ENCODE assay signal across 18 cellular contexts in genomic region chr1:32946413-32946812, GRCh38. TPM values are rescaled to one million over a fixed set of nuclear protein-coding genes. Genes with fewer than 3 reads are reported as not detected.
A peak's percentile ranks its signal among the peaks of the same experiment; 100 is the strongest.
DNase-seq lines count a peak whose midpoint lies in the region; ATAC-seq and TF ChIP-seq lines count a peak whose summit lies in the region.
"Had no signal": no experiment of that assay in that cellular context is flagged by ENCODE, and none has a peak within 500 bp of the region (broad histone marks: within the 10 kb centered on the region; RNA-seq: fewer than 3 reads in every experiment).

No MANE protein-coding gene starts in this region.

- TF ChIP-seq CTCF in natural killer cell (IDR thresholded peaks at IDR 0.05) (no peak), brain (conservative IDR thresholded peaks at IDR 0.05) (no peak), uterus (IDR thresholded peaks at IDR 0.05) (no peak)

- no peaks in the 10 kb centered on the region for H3K27me3 ChIP-seq in aorta (ENCODE audit: control insufficient read depth in 1 of 2, insufficient read depth in 2 of 2, low read length in 1 of 2)
- H3K27me3 ChIP-seq in uterus = no peaks in the 10 kb centered on the region
- H3K27me3 ChIP-seq: BLaER1 treated with 17β-estradiol and CSF1 and Interleukin-3, amounts not matched to agents 10 nM and 100 nM; Peyer's patch; SJSA1 had no signal

- H3K27ac ChIP-seq in aorta (ENCODE audit: low read depth in 1 of 2, low read length in 2 of 2) (peak overlapping the region; percentile 76 to 89), uterus (no peak overlapping the region)
- H3K27ac ChIP-seq: BLaER1 treated with 17β-estradiol and CSF1 and Interleukin-3, amounts not matched to agents 10 nM and 100 nM; Peyer's patch; SJSA1 had no signal

- H3K36me3 ChIP-seq in aorta (ENCODE audit: control insufficient read depth in 1 of 2, insufficient read depth in 2 of 2, low read length in 1 of 2) (peaks cover 3 to 4% of the 10 kb centered on the region in 2 donors), uterus (no peaks in the 10 kb centered on the region)

- no peak for DNase-seq in natural killer cell treated with Interleukin-12 subunit alpha and Interleukin-12 subunit beta and Interleukin-15 and Interleukin-18, amount 100 ng/mL, for 72 hours (ENCODE audit: low spot score)
- no peak for DNase-seq in natural killer cell
- DNase-seq in left lobe of liver (ENCODE audit: low spot score) = no peak
- no peak for DNase-seq in aorta
- no peak for DNase-seq in ACHN
- no peak for DNase-seq in uterus
- DNase-seq in stimulated activated CD4-positive, alpha-beta T cell treated with anti-CD3 and anti-CD28 coated beads, Interleukin-2, amount 100 ng/mL, for 48 hours = no peak
- DNase-seq: CD8-positive, alpha-beta memory T cell; GOT3; KG1; NCI-H1048; NCI-H1436; NCI-H1930; NCI-H526 treated with DMSO at 0.1 percent for 48 hours; Peyer's patch had no signal

- H3K4me1 ChIP-seq in aorta (ENCODE audit: control insufficient read depth in 1 of 2, insufficient read depth in 2 of 2, low read length in 2 of 2) = peaks cover 6 to 10% of the 10 kb centered on the region in 2 donors
- peaks cover 5 to 9% of the 10 kb centered on the region in 2 donors for H3K4me1 ChIP-seq in uterus

- WGBS in aorta, 2 donors = 3 to 4% methylated on average over 2 of the region's 2 CpGs

- H3K4me1 Mint-ChIP-seq in natural killer cell treated with Interleukin-12 subunit alpha and Interleukin-12 subunit beta and Interleukin-15 and Interleukin-18, amount 100 ng/mL, for 72 hours (ENCODE audit: low read depth in 2 of 2) = peaks cover 23 to 44% of the 10 kb centered on the region in 2 donors
- peaks cover 9 to 15% of the 10 kb centered on the region in 2 donors for H3K4me1 Mint-ChIP-seq in natural killer cell
- peaks cover 30% of the 10 kb centered on the region for H3K4me1 Mint-ChIP-seq in brain

- H3K4me3 ChIP-seq in aorta (ENCODE audit: low read length in 2 of 2) = no peak overlapping the region
- H3K4me3 ChIP-seq in uterus = no peak overlapping the region
- H3K4me3 ChIP-seq: BLaER1 treated with 17β-estradiol and CSF1 and Interleukin-3, amounts not matched to agents 10 nM and 100 nM; Peyer's patch; SJSA1 had no signal

- in situ Hi-C loops in ACHN (cut with HindIII; ENCODE audit: low pct_ligation_motif_present, low pct_unique_long_range_greater_than_20kb, low sequenced_read_pairs) = no loop called here

- H3K4me3 Mint-ChIP-seq in natural killer cell treated with Interleukin-12 subunit alpha and Interleukin-12 subunit beta and Interleukin-15 and Interleukin-18, amount 100 ng/mL, for 72 hours = no peak overlapping the region
- no peak overlapping the region for H3K4me3 Mint-ChIP-seq in natural killer cell
- no peak overlapping the region for H3K4me3 Mint-ChIP-seq in brain
- H3K4me3 Mint-ChIP-seq: CD8-positive, alpha-beta memory T cell had no signal

- no peaks in the 10 kb centered on the region for H3K9me3 Mint-ChIP-seq in natural killer cell treated with Interleukin-12 subunit alpha and Interleukin-12 subunit beta and Interleukin-15 and Interleukin-18, amount 100 ng/mL, for 72 hours
- H3K9me3 Mint-ChIP-seq in natural killer cell (no peaks in the 10 kb centered on the region), brain (no peaks in the 10 kb centered on the region)
- H3K9me3 Mint-ChIP-seq: CD8-positive, alpha-beta memory T cell had no signal

- ATAC-seq in natural killer cell treated with Interleukin-12 subunit alpha and Interleukin-12 subunit beta and Interleukin-15 and Interleukin-18, amount 100 ng/mL, for 72 hours = no peak
- no peak for ATAC-seq in natural killer cell
- peak; percentile 76 for ATAC-seq in left lobe of liver
- ATAC-seq in aorta (ENCODE audit: low FRiP score) = peak; percentile 32

- H3K9me3 ChIP-seq in aorta (ENCODE audit: control insufficient read depth, low read length) (no peaks in the 10 kb centered on the region), uterus (no peaks in the 10 kb centered on the region)
- H3K9me3 ChIP-seq: BLaER1 treated with 17β-estradiol and CSF1 and Interleukin-3, amounts not matched to agents 10 nM and 100 nM; Peyer's patch; SJSA1 had no signal

- H3K36me3 Mint-ChIP-seq in natural killer cell treated with Interleukin-12 subunit alpha and Interleukin-12 subunit beta and Interleukin-15 and Interleukin-18, amount 100 ng/mL, for 72 hours = peaks cover 29% of the 10 kb centered on the region
- peaks cover 14% of the 10 kb centered on the region for H3K36me3 Mint-ChIP-seq in natural killer cell
- peaks cover 67% of the 10 kb centered on the region for H3K36me3 Mint-ChIP-seq in brain

- intact Hi-C loops in natural killer cell (cut with micrococcal nuclease) (no loop called here), aorta (cut with DNase I) (loop anchor here in 1 of 2 donors (2.0 to 5.0 kb wide), 2 partner anchors 18 to 41 kb away; partner anchors contain the start of gene RNF19B), uterus (cut with DNase I; ENCODE audit: low total_unique reads) (no loop called here)

- H3K27me3 Mint-ChIP-seq in natural killer cell treated with Interleukin-12 subunit alpha and Interleukin-12 subunit beta and Interleukin-15 and Interleukin-18, amount 100 ng/mL, for 72 hours = no peaks in the 10 kb centered on the region
- no peaks in the 10 kb centered on the region for H3K27me3 Mint-ChIP-seq in natural killer cell (ENCODE audit: low read depth in 2 of 2)
- no peaks in the 10 kb centered on the region for H3K27me3 Mint-ChIP-seq in brain
- H3K27me3 Mint-ChIP-seq: CD8-positive, alpha-beta memory T cell had no signal

- H3K27ac Mint-ChIP-seq in natural killer cell treated with Interleukin-12 subunit alpha and Interleukin-12 subunit beta and Interleukin-15 and Interleukin-18, amount 100 ng/mL, for 72 hours = peak overlapping the region; percentile 40 to 69
- H3K27ac Mint-ChIP-seq in natural killer cell = no peak overlapping the region
- peak overlapping the region in 3 of 5 experiments; percentile 3 to 67 (median 30) for H3K27ac Mint-ChIP-seq in brain

- no peak for TF ChIP-seq POLR2A in uterus (IDR thresholded peaks at IDR 0.05)

RNA-seq across cellular contexts. Expression of gene RNF19B, which starts 18.2 kb away (rescaled TPM):
- 100 to 1,000 TPM in 1 of 2 donors, 10 to 100 TPM in 1; 92.0 to 246 TPM for total RNA-seq in natural killer cell treated with Interleukin-12 subunit alpha and Interleukin-12 subunit beta and Interleukin-15 and Interleukin-18, amount 100 ng/mL, for 72 hours
- 100 to 1,000 TPM in 1 of 3 donors, 10 to 100 TPM in 2; 44.2 to 110 (median 54.3) TPM for total RNA-seq in natural killer cell
- 28.4 TPM for polyA plus RNA-seq in brain (ENCODE audit: insufficient read depth, low read depth, low replicate concordance)
- total RNA-seq in left lobe of liver = 6.6 TPM
- total RNA-seq in aorta = 10 to 100 TPM; 25.5 to 51.5 TPM
- 10 to 100 TPM; 13.8 to 16.4 TPM for polyA plus RNA-seq in aorta
- total RNA-seq in uterus = 10 to 100 TPM; 13.2 to 23.4 (median 17.4) TPM

RNA-seq across cellular contexts. Expression of gene TMEM54, which starts 45.2 kb away (rescaled TPM):
- total RNA-seq in natural killer cell treated with Interleukin-12 subunit alpha and Interleukin-12 subunit beta and Interleukin-15 and Interleukin-18, amount 100 ng/mL, for 72 hours = 1 to 10 TPM; 2.5 to 5.9 TPM
- total RNA-seq in natural killer cell (not detected), left lobe of liver (6.1 TPM), aorta (10 to 100 TPM; 21.1 to 23.8 TPM), uterus (10 to 100 TPM; 18.4 to 57.4 (median 34.8) TPM)
- polyA plus RNA-seq in brain (ENCODE audit: insufficient read depth, low read depth, low replicate concordance) (51.4 TPM), aorta (10 to 100 TPM; 25.3 to 77.5 TPM)
- polyA plus RNA-seq: CD8-positive, alpha-beta memory T cell had no signal

Comparison
In these comparisons a context has a peak if more than half of its experiments do, and no peak if none do; other contexts are left out.
1. H3K27ac Mint-ChIP-seq: peak in natural killer cell treated with Interleukin-12 subunit alpha and Interleukin-12 subunit beta and Interleukin-15 and Interleukin-18, amount 100 ng/mL, for 72 hours (2 of 2) and brain (3 of 5); none in natural killer cell (0 of 2).
2. ATAC-seq: peak in left lobe of liver (single experiment) and aorta (single experiment); none in natural killer cell treated with Interleukin-12 subunit alpha and Interleukin-12 subunit beta and Interleukin-15 and Interleukin-18, amount 100 ng/mL, for 72 hours (0 of 2) and natural killer cell (0 of 3).
3. H3K27ac ChIP-seq: peak in aorta (2 of 2); none in uterus (0 of 2).